10 cellular contexts compared by ENCODE assay signal in the genomic region with DNA sequence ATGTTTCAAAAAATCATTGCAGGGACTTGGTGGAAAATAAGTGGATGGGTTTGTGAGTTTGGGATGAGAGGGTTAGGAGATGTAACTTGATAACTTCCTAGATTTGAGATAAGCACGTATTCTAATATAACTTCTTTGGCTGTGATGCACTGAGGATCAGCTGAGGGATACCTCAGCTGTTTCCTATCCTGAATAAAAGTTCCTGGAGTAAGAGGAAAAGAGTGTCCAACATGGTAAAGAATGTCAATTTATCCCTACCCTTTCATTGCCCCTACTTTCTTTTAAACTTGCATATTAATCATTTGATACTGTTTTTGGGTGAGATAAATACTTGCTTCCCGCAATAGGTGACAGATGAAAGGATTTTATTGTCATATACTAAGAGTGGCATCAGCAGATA. TPM values are rescaled to one million over a fixed set of nuclear protein-coding genes. Genes with fewer than 3 reads are reported as not detected.
DNase-seq lines count a peak whose midpoint lies in the region; ATAC-seq lines count a peak whose summit lies in the region.
"Had no signal": no experiment of that assay in that cellular context is flagged by ENCODE, and none has a peak within 500 bp of the region (broad histone marks: within the 10 kb centered on the region; RNA-seq: fewer than 3 reads in every experiment).

No MANE protein-coding gene starts in this region.

- peak overlapping the region; percentile 86 to 100 (median 98) for H3K27ac Mint-ChIP-seq in IgD-negative memory B cell
- H3K27ac Mint-ChIP-seq in naive thymus-derived CD4-positive, alpha-beta T cell: peak overlapping the region; percentile 99 to 100 (median 100)

- H3K27me3 ChIP-seq in ACC112 (ENCODE audit: insufficient read depth, low read length): no peaks in the 10 kb centered on the region
- H3K27me3 ChIP-seq in naive thymus-derived CD4-positive, alpha-beta T cell (ENCODE audit: control insufficient read depth in 2 of 2, insufficient read depth in 2 of 2, low read length in 2 of 2): no peaks in the 10 kb centered on the region

- POLR2A ChIA-PET in naive thymus-derived CD4-positive, alpha-beta T cell (lab: Charles Lee): interaction anchor here (0.5 to 1.9 kb wide), 8 partner anchors 15 to 952 kb away, joined by 3 to 11 read pairs (median 3); a partner anchor contains a TSS

- peak overlapping the region; percentile 86 to 100 (median 98) for H3K4me3 Mint-ChIP-seq in IgD-negative memory B cell
- H3K4me3 Mint-ChIP-seq in naive thymus-derived CD4-positive, alpha-beta T cell: peak overlapping the region; percentile 90 to 100 (median 98)

- CTCF ChIA-PET in naive thymus-derived CD4-positive, alpha-beta T cell (lab: Charles Lee): interaction anchor here (0.8 kb wide), 1 partner anchor 80 kb away, joined by 3 read pairs; no protein-coding TSS in a partner anchor

- H3K79me2 ChIP-seq in ACC112 (ENCODE audit: control insufficient read depth, insufficient read depth, low read length, unreplicated experiment): peaks cover 32% of the 10 kb centered on the region

- H3K27ac ChIP-seq in ACC112 (ENCODE audit: low read depth, low read length) (no peak overlapping the region), caudate nucleus (ENCODE audit: low read depth, low read length) (peak overlapping the region; percentile 100)
- H3K27ac ChIP-seq in naive thymus-derived CD4-positive, alpha-beta T cell (ENCODE audit: low read depth, low read length): peak overlapping the region; percentile 99

- DNase-seq in caudate nucleus (lab: John Stamatoyannopoulos, UW) (no peak), A172 (ENCODE audit: low spot score) (no peak), iPS-NIHi7 (ENCODE audit: extremely low spot score) (no peak), NCI-H345 treated with DMSO at 0.1 percent for 48 hours (lab: John Stamatoyannopoulos, UW; ENCODE audit: unreplicated experiment) (no peak)
- no peak for DNase-seq in naive thymus-derived CD4-positive, alpha-beta T cell
- DNase-seq: Kasumi-1; stimulated activated CD4-positive, alpha-beta T cell treated with anti-CD3 and anti-CD28 coated beads, Interleukin-4, amount 100 ng/mL, for 24 hours had no signal

- peak overlapping the region; percentile 90 for H2AFZ ChIP-seq in ACC112 (ENCODE audit: low read length, unreplicated experiment)

- peak overlapping the region; percentile 96 for H3K4me3 ChIP-seq in ACC112 (ENCODE audit: low read depth, low read length)
- peak overlapping the region; percentile 98 for H3K4me3 ChIP-seq in naive thymus-derived CD4-positive, alpha-beta T cell (ENCODE audit: low read length)

- peaks cover 28% of the 10 kb centered on the region for H3K4me1 ChIP-seq in ACC112 (ENCODE audit: control insufficient read depth, insufficient read depth, low read length, unreplicated experiment)
- H3K4me1 ChIP-seq in naive thymus-derived CD4-positive, alpha-beta T cell (ENCODE audit: control insufficient read depth in 2 of 2, insufficient read depth in 2 of 2, low read length in 2 of 2): peaks cover 28 to 30% of the 10 kb centered on the region in 2 donors

- no peaks in the 10 kb centered on the region for H3K9me3 ChIP-seq in naive thymus-derived CD4-positive, alpha-beta T cell (ENCODE audit: control insufficient read depth in 2 of 3, low read length in 3 of 3)

- ATAC-seq in naive thymus-derived CD4-positive, alpha-beta T cell: no peak
- ATAC-seq in HG02884 (IDR thresholded peaks at IDR 0.05; ENCODE audit: unreplicated experiment): no peak

- H3K36me3 Mint-ChIP-seq in IgD-negative memory B cell: no peaks in the 10 kb centered on the region
- H3K36me3 Mint-ChIP-seq in naive thymus-derived CD4-positive, alpha-beta T cell: peaks cover 0 to 3% (median 0%) of the 10 kb centered on the region in 5 donors

- H3K4me1 Mint-ChIP-seq in IgD-negative memory B cell: peaks cover 10 to 34% (median 20%) of the 10 kb centered on the region in 3 donors
- H3K4me1 Mint-ChIP-seq in naive thymus-derived CD4-positive, alpha-beta T cell: peaks cover 28 to 48% (median 39%) of the 10 kb centered on the region in 7 donors

- intact Hi-C loops in naive thymus-derived CD4-positive, alpha-beta T cell (cut with micrococcal nuclease): loop anchor here (5.0 kb wide), 5 partner anchors 66 to 1999 kb away; a partner anchor contains a TSS

- no peaks in the 10 kb centered on the region for H3K36me3 ChIP-seq in ACC112 (ENCODE audit: insufficient read depth, low read length)
- H3K36me3 ChIP-seq in naive thymus-derived CD4-positive, alpha-beta T cell (ENCODE audit: control insufficient read depth in 2 of 3, insufficient read depth in 3 of 3, low read length in 3 of 3): peaks cover 0 to 7% (median 0%) of the 10 kb centered on the region in 3 experiments

- no peaks in the 10 kb centered on the region for H3K9me3 Mint-ChIP-seq in IgD-negative memory B cell
- H3K9me3 Mint-ChIP-seq in naive thymus-derived CD4-positive, alpha-beta T cell: peaks cover 0 to 1% (median 0%) of the 10 kb centered on the region in 11 donors

- H3K27me3 Mint-ChIP-seq in IgD-negative memory B cell: peaks cover 2% of the 10 kb centered on the region
- peaks cover 0 to 29% (median 4%) of the 10 kb centered on the region in 5 donors for H3K27me3 Mint-ChIP-seq in naive thymus-derived CD4-positive, alpha-beta T cell

RNA-seq across cellular contexts. Expression of a gene that starts 1.5 kb away (rescaled TPM):
- polyA plus RNA-seq in IgD-negative memory B cell: 13.3 TPM
- 10 to 100 TPM; 52.0 to 95.0 (median 77.0) TPM for total RNA-seq in naive thymus-derived CD4-positive, alpha-beta T cell
- polyA plus RNA-seq in naive thymus-derived CD4-positive, alpha-beta T cell: 10 to 100 TPM; 13.6 to 15.3 TPM
- total RNA-seq in A172 (2014; rRNA removed; shearing (Covaris generic)): 27.8 and 31.4 TPM in 2 replicates
